In the genomic region with DNA sequence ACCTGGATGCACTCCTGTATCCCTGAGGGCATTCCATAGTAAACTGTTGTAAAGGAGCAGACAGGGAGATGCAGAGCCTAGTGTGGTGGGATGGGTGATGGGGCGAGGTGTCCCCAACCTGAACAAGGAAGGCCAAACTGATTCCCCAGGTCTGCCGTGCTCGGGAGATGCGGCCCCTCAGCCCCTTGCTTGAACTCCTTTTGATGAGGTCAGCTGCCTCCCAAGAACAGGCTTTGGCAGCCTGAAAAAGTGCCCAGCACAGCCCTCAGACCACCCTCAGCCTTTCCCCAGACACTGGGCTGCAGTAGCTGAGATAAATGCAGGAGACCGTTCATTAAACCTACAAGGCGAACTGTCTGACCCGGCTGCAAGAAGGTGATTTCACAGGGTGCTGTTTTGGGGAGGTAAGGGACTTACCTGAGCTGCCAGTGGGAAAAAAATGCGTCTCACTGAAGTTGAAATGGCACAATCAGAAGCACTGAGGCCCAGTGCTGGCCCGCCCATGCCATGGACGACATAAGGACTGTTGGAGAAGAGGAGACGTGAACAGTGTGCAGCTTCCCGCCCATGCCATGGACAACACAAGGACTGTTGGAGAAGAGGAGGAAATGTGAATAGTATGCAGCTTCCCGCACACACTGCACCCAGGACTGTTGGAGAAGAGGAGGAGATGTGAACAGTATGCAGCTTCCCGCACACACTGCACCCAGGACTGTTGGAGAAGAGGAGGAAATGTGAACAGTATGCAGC, we compare ENCODE assay signal across 26 cellular contexts.
DNase-seq lines count a peak whose midpoint lies in the region; ATAC-seq and TF ChIP-seq lines count a peak whose summit lies in the region.
"Had no signal": no experiment of that assay in that cellular context is flagged by ENCODE, and none has a peak within 500 bp of the region (broad histone marks: within the 10 kb centered on the region; RNA-seq: fewer than 3 reads in every experiment).

No MANE protein-coding gene starts in this region.

- H3K4me1 Mint-ChIP-seq in activated CD4-positive, alpha-beta T cell treated with anti-CD3 and anti-CD28 coated beads, Interleukin-2, amount 10 ng/mL, durations not matched to agents 7 days and 5 days = no peaks in the 10 kb centered on the region
- no peaks in the 10 kb centered on the region for H3K4me1 Mint-ChIP-seq in activated CD4-positive, alpha-beta memory T cell treated with anti-CD3 and anti-CD28 coated beads for 36 hours (ENCODE audit: low read depth)
- no peaks in the 10 kb centered on the region for H3K4me1 Mint-ChIP-seq in stimulated activated effector memory CD8-positive, alpha-beta T cell treated with anti-CD3 and anti-CD28 coated beads, Interleukin-12 subunit alpha, Interleukin-12 subunit beta, amount 100 ng/mL, for 72 hours
- H3K4me1 Mint-ChIP-seq: activated naive CD4-positive, alpha-beta T cell treated with anti-CD3 and anti-CD28 coated beads, Interleukin-2, amount 10 ng/mL, durations not matched to agents 7 days and 5 days had no signal

- H3K27me3 ChIP-seq in right cardiac atrium (ENCODE audit: control insufficient read depth, insufficient read depth) = no peaks in the 10 kb centered on the region
- no peaks in the 10 kb centered on the region for H3K27me3 ChIP-seq in vagina
- H3K27me3 ChIP-seq: thyroid gland had no signal

- H3K9me3 ChIP-seq in right cardiac atrium (ENCODE audit: control insufficient read depth, low read length) (no peaks in the 10 kb centered on the region), vagina (no peaks in the 10 kb centered on the region)
- H3K9me3 ChIP-seq: thyroid gland had no signal

- H3K4me1 ChIP-seq in right cardiac atrium (ENCODE audit: control insufficient read depth, insufficient read depth, low read length) (no peaks in the 10 kb centered on the region), vagina (no peaks in the 10 kb centered on the region)

- intact Hi-C loops in activated CD4-positive, alpha-beta memory T cell treated with anti-CD3 and anti-CD28 coated beads for 36 hours (cut with micrococcal nuclease) = no loop called here
- intact Hi-C loops in right cardiac atrium (cut with DNase I) (no loop called here), vagina (cut with DNase I) (no loop called here)

- no peaks in the 10 kb centered on the region for H3K36me3 Mint-ChIP-seq in activated CD4-positive, alpha-beta T cell treated with anti-CD3 and anti-CD28 coated beads, Interleukin-2, amount 10 ng/mL, durations not matched to agents 7 days and 5 days (ENCODE audit: low read depth)
- no peaks in the 10 kb centered on the region for H3K36me3 Mint-ChIP-seq in activated CD4-positive, alpha-beta memory T cell treated with anti-CD3 and anti-CD28 coated beads for 36 hours
- H3K36me3 Mint-ChIP-seq in stimulated activated effector memory CD8-positive, alpha-beta T cell treated with anti-CD3 and anti-CD28 coated beads, Interleukin-12 subunit alpha, Interleukin-12 subunit beta, amount 100 ng/mL, for 72 hours = no peaks in the 10 kb centered on the region
- H3K36me3 Mint-ChIP-seq: activated naive CD4-positive, alpha-beta T cell treated with anti-CD3 and anti-CD28 coated beads, Interleukin-2, amount 10 ng/mL, durations not matched to agents 7 days and 5 days; CD8-positive, alpha-beta T cell had no signal

- ATAC-seq in right cardiac atrium (no peak), HG03565 (IDR thresholded peaks at IDR 0.05; ENCODE audit: unreplicated experiment) (no peak)
- no peak for ATAC-seq in stimulated activated effector memory CD8-positive, alpha-beta T cell treated with anti-CD3 and anti-CD28 coated beads, Interleukin-12 subunit alpha, Interleukin-12 subunit beta, amount 100 ng/mL, for 72 hours
- ATAC-seq: CD8-positive, alpha-beta T cell; SK-N-SH treated with all-trans-retinoic acid at 6 μM for 48 hours had no signal

- 88% methylated on average over 14 of the region's 14 CpGs for whole genome bisulfite sequencing in right cardiac atrium

- CTCF ChIA-PET in activated CD4-positive, alpha-beta T cell treated with anti-CD3 and anti-CD28 coated beads, Interleukin-2, amount 10 ng/mL, durations not matched to agents 7 days and 5 days (lab: Charles Lee) = no interaction called here
- CTCF ChIA-PET in activated CD4-positive, alpha-beta memory T cell treated with anti-CD3 and anti-CD28 coated beads for 36 hours (lab: Charles Lee) = no interaction called here

- no peaks in the 10 kb centered on the region for H3K9me3 Mint-ChIP-seq in activated CD4-positive, alpha-beta T cell treated with anti-CD3 and anti-CD28 coated beads, Interleukin-2, amount 10 ng/mL, durations not matched to agents 7 days and 5 days
- H3K9me3 Mint-ChIP-seq in activated CD4-positive, alpha-beta memory T cell treated with anti-CD3 and anti-CD28 coated beads for 36 hours = no peaks in the 10 kb centered on the region
- no peaks in the 10 kb centered on the region for H3K9me3 Mint-ChIP-seq in stimulated activated effector memory CD8-positive, alpha-beta T cell treated with anti-CD3 and anti-CD28 coated beads, Interleukin-12 subunit alpha, Interleukin-12 subunit beta, amount 100 ng/mL, for 72 hours
- H3K9me3 Mint-ChIP-seq: activated naive CD4-positive, alpha-beta T cell treated with anti-CD3 and anti-CD28 coated beads, Interleukin-2, amount 10 ng/mL, durations not matched to agents 7 days and 5 days; CD8-positive, alpha-beta T cell; dendritic cell treated with granulocyte-macrophage colony-stimulating factor and Interleukin-4, amounts not matched to agents 40 ng/mL and 50 ng/mL, for 4 days; stimulated activated naive CD8-positive, alpha-beta T cell treated with anti-CD3 and anti-CD28 coated beads, Interleukin-15, Interleukin-2, amounts not matched to agents 100 ng/mL and 50 ng/mL, for 24 hours had no signal

- no peak for TF ChIP-seq POLR2A in vagina (IDR thresholded peaks at IDR 0.05)

- H3K27me3 Mint-ChIP-seq in activated CD4-positive, alpha-beta T cell treated with anti-CD3 and anti-CD28 coated beads, Interleukin-2, amount 10 ng/mL, durations not matched to agents 7 days and 5 days = no peaks in the 10 kb centered on the region
- peaks cover 27% of the 10 kb centered on the region for H3K27me3 Mint-ChIP-seq in activated CD4-positive, alpha-beta memory T cell treated with anti-CD3 and anti-CD28 coated beads for 36 hours

- no peaks in the 10 kb centered on the region for H3K36me3 ChIP-seq in vagina
- H3K36me3 ChIP-seq: thyroid gland had no signal

- DNase-seq in activated CD4-positive, alpha-beta T cell treated with anti-CD3 and anti-CD28 coated beads, Interleukin-2, amount 10 ng/mL, durations not matched to agents 7 days and 5 days = peak; percentile 4
- DNase-seq in activated CD4-positive, alpha-beta T cell treated with anti-CD3 and anti-CD28 coated beads for 48 hours = no peak
- DNase-seq in activated CD4-positive, alpha-beta memory T cell treated with anti-CD3 and anti-CD28 coated beads for 36 hours = peak; percentile 2
- DNase-seq in right cardiac atrium = peak in 2 of 3 donors; percentile 7 to 20
- DNase-seq in stimulated activated effector memory CD8-positive, alpha-beta T cell treated with anti-CD3 and anti-CD28 coated beads, Interleukin-12 subunit alpha, Interleukin-12 subunit beta, amount 100 ng/mL, for 72 hours (ENCODE audit: low spot score in 2 of 2) = peak; percentile 0 to 41
- no peak for DNase-seq in vagina (ENCODE audit: extremely low spot score in 2 of 2)
- DNase-seq in DMS53 treated with DMSO at 0.1 percent for 48 hours (lab: John Stamatoyannopoulos, UW; ENCODE audit: unreplicated experiment) = no peak
- DNase-seq: activated CD4-positive, alpha-beta T cell treated with anti-CD3 and anti-CD28 coated beads, Interleukin-2, amount 50 U/mL, for 48 hours; activated naive CD4-positive, alpha-beta T cell treated with anti-CD3 and anti-CD28 coated beads, Interleukin-2, amount 10 ng/mL, durations not matched to agents 7 days and 5 days; amniotic stem cell; glutamatergic neuron; HCEC 1CT; mesendoderm; NCI-H2081 treated with DMSO at 0.1 percent for 48 hours; NCI-H345; NCI-H82; nucleus accumbens; retina; stimulated activated CD4-positive, alpha-beta T cell treated with anti-CD3 and anti-CD28 coated beads, Interleukin-4, amount 100 ng/mL, for 4 hours had no signal

- H3K27ac ChIP-seq in right cardiac atrium (ENCODE audit: low read length) (no peak overlapping the region), vagina (no peak overlapping the region)
- H3K27ac ChIP-seq: RWPE1, thyroid gland had no signal

- H3K4me3 Mint-ChIP-seq in activated CD4-positive, alpha-beta T cell treated with anti-CD3 and anti-CD28 coated beads, Interleukin-2, amount 10 ng/mL, durations not matched to agents 7 days and 5 days = no peak overlapping the region
- no peak overlapping the region for H3K4me3 Mint-ChIP-seq in activated CD4-positive, alpha-beta memory T cell treated with anti-CD3 and anti-CD28 coated beads for 36 hours
- H3K4me3 Mint-ChIP-seq in stimulated activated effector memory CD8-positive, alpha-beta T cell treated with anti-CD3 and anti-CD28 coated beads, Interleukin-12 subunit alpha, Interleukin-12 subunit beta, amount 100 ng/mL, for 72 hours = no peak overlapping the region
- H3K4me3 Mint-ChIP-seq: activated naive CD4-positive, alpha-beta T cell treated with anti-CD3 and anti-CD28 coated beads, Interleukin-2, amount 10 ng/mL, durations not matched to agents 7 days and 5 days; CD8-positive, alpha-beta T cell; dendritic cell treated with granulocyte-macrophage colony-stimulating factor and Interleukin-4, amounts not matched to agents 40 ng/mL and 50 ng/mL, for 4 days; stimulated activated naive CD8-positive, alpha-beta T cell treated with anti-CD3 and anti-CD28 coated beads, Interleukin-15, Interleukin-2, amounts not matched to agents 100 ng/mL and 50 ng/mL, for 24 hours had no signal

- no peak overlapping the region for H3K4me3 ChIP-seq in right cardiac atrium (ENCODE audit: low read length)
- no peak overlapping the region for H3K4me3 ChIP-seq in vagina
- H3K4me3 ChIP-seq: thyroid gland had no signal

- POLR2A ChIA-PET in activated CD4-positive, alpha-beta T cell treated with anti-CD3 and anti-CD28 coated beads, Interleukin-2, amount 10 ng/mL, durations not matched to agents 7 days and 5 days (lab: Charles Lee) = no interaction called here
- POLR2A ChIA-PET in activated CD4-positive, alpha-beta memory T cell treated with anti-CD3 and anti-CD28 coated beads for 36 hours (lab: Charles Lee) = no interaction called here

- TF ChIP-seq CTCF in vagina (IDR thresholded peaks at IDR 0.05) = no peak

- H3K27ac Mint-ChIP-seq in activated CD4-positive, alpha-beta T cell treated with anti-CD3 and anti-CD28 coated beads, Interleukin-2, amount 10 ng/mL, durations not matched to agents 7 days and 5 days = no peak overlapping the region
- H3K27ac Mint-ChIP-seq in activated CD4-positive, alpha-beta memory T cell treated with anti-CD3 and anti-CD28 coated beads for 36 hours = no peak overlapping the region
- H3K27ac Mint-ChIP-seq in stimulated activated effector memory CD8-positive, alpha-beta T cell treated with anti-CD3 and anti-CD28 coated beads, Interleukin-12 subunit alpha, Interleukin-12 subunit beta, amount 100 ng/mL, for 72 hours = no peak overlapping the region
- H3K27ac Mint-ChIP-seq: activated naive CD4-positive, alpha-beta T cell treated with anti-CD3 and anti-CD28 coated beads, Interleukin-2, amount 10 ng/mL, durations not matched to agents 7 days and 5 days; CD8-positive, alpha-beta T cell; dendritic cell treated with granulocyte-macrophage colony-stimulating factor and Interleukin-4, amounts not matched to agents 40 ng/mL and 50 ng/mL, for 4 days; stimulated activated naive CD8-positive, alpha-beta T cell treated with anti-CD3 and anti-CD28 coated beads, Interleukin-15, Interleukin-2, amounts not matched to agents 100 ng/mL and 50 ng/mL, for 24 hours had no signal

Comparison
In these comparisons a context has a peak if more than half of its experiments do, and no peak if none do; other contexts are left out.
1. DNase-seq: peak in activated CD4-positive, alpha-beta T cell treated with anti-CD3 and anti-CD28 coated beads, Interleukin-2, amount 10 ng/mL, durations not matched to agents 7 days and 5 days (single experiment), activated CD4-positive, alpha-beta memory T cell treated with anti-CD3 and anti-CD28 coated beads for 36 hours (single experiment), right cardiac atrium (2 of 3) and stimulated activated effector memory CD8-positive, alpha-beta T cell treated with anti-CD3 and anti-CD28 coated beads, Interleukin-12 subunit alpha, Interleukin-12 subunit beta, amount 100 ng/mL, for 72 hours (2 of 2); none in activated CD4-positive, alpha-beta T cell treated with anti-CD3 and anti-CD28 coated beads for 48 hours (single experiment), vagina (0 of 2) and DMS53 treated with DMSO at 0.1 percent for 48 hours (single experiment).